Comparison of ENCODE assay signal across 8 cellular contexts in the genomic region with DNA sequence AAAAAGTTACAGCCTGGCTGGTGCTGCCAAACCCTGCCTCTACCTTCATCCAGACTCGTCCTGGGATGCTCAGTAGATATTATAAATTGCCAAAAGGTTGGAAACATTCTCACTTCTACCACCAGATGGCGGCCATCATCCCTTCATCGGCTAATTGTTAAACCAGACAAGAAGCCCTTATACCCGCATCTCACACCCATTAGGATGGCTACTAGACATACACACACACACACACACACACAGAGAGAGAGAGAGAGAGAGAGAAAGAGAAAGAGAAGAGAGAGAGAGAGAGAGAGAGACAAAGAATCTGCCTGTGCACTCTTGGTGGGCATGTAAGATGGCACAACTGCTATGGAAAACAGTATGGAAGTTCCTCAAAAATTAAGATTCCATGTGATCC. TPM values are rescaled to one million over a fixed set of nuclear protein-coding genes. Genes with fewer than 3 reads are reported as not detected.
DNase-seq lines count a peak whose midpoint lies in the region; ATAC-seq, FAIRE-seq and TF ChIP-seq lines count a peak whose summit lies in the region.

No MANE protein-coding gene starts in this region.

- H3K4me3 Mint-ChIP-seq in WTC11: no peak overlapping the region

- peak; percentile 33 for DNase-seq in 8988T
- peak; percentile 58 for DNase-seq in GM12891 (ENCODE audit: insufficient read length, low spot score)
- peak; percentile 47 for DNase-seq in NCI-H2196 (lab: John Stamatoyannopoulos, UW; ENCODE audit: unreplicated experiment)
- DNase-seq in WTC11 (ENCODE audit: low spot score): peak; percentile 61
- peak; percentile 60 for DNase-seq in central memory CD4-positive, alpha-beta T cell
- DNase-seq in kidney tubule cell (ENCODE audit: low spot score): peak; percentile 77
- peak; percentile 72 for DNase-seq in stimulated activated CD4-positive, alpha-beta T cell treated with anti-CD3 and anti-CD28 coated beads, Interleukin-4, amount 100 ng/mL, for 24 hours
- DNase-seq in OCI-M2 (lab: John Stamatoyannopoulos, UW; ENCODE audit: unreplicated experiment): no peak

- H3K27me3 Mint-ChIP-seq in WTC11 (ENCODE audit: low read depth): no peaks in the 10 kb centered on the region

- H3K27ac Mint-ChIP-seq in WTC11: no peak overlapping the region

- FAIRE-seq in GM12891 (lab: Jason Lieb, UNC): peak; percentile 91

- peak; percentile 37; the same call in 1 of the 2 replicates for TF ChIP-seq CTCF in WTC11 (IDR thresholded peaks at IDR 0.05)

- CTCF ChIA-PET in WTC11 (lab: Charles Lee): interaction anchor here (0.7 to 0.9 kb wide), 2 partner anchors 88 to 123 kb away, joined by 3 read pairs; no protein-coding TSS in a partner anchor

- peaks cover 5% of the 10 kb centered on the region; the same call in 1 of the 2 replicates for H3K4me1 Mint-ChIP-seq in WTC11

- H3K36me3 Mint-ChIP-seq in WTC11: no peaks in the 10 kb centered on the region

- TF ChIP-seq POLR2A in GM12891 (IDR thresholded peaks at IDR 0.05; ENCODE audit: low read depth, low read length): no peak

- no peaks in the 10 kb centered on the region for H3K9me3 Mint-ChIP-seq in WTC11

- POLR2A ChIA-PET in WTC11 (lab: Charles Lee): no interaction called here

- peak; percentile 83 for ATAC-seq in WTC11

TF ChIP-seq in GM12891, 5 proteins besides CTCF, POLR2A, EP300 and RAD21:
- TF ChIP-seq SPI1 (IDR thresholded peaks at IDR 0.05; ENCODE audit: low read depth, low read length) (no peak), POLR2AphosphoS5 (IDR thresholded peaks at IDR 0.05; ENCODE audit: low read depth, low read length) (no peak), POU2F2 (IDR thresholded peaks at IDR 0.05; ENCODE audit: low read depth, low read length) (no peak), TAF1 (IDR thresholded peaks at IDR 0.05; ENCODE audit: low read depth, low read length) (no peak), PAX5 (IDR thresholded peaks at IDR 0.05; ENCODE audit: insufficient read depth, low read length, severe bottlenecking) (no peak)

TF ChIP-seq in WTC11, 78 proteins besides CTCF, POLR2A, EP300 and RAD21:
- TF ChIP-seq E2F1 (CRISPR knock-in tag; IDR thresholded peaks at IDR 0.05): no peak
- TF ChIP-seq ZNF138 (CRISPR knock-in tag; conservative IDR thresholded peaks at IDR 0.05): no peak

RNA-seq across cellular contexts. Expression of gene SCIMP, which starts 15.0 kb away (rescaled TPM):
- 48.3 TPM for polyA plus RNA-seq in GM12891 (2012; ENCODE audit: low read depth, missing spikeins)
- total RNA-seq in WTC11 (2021): not detected in 3 replicates

RNA-seq across cellular contexts. Expression of gene RABEP1, which starts 32.5 kb away (rescaled TPM):
- polyA plus RNA-seq in GM12891 (2012; ENCODE audit: low read depth, missing spikeins): 40.8 TPM
- total RNA-seq in WTC11 (2021): 37.7 to 42.0 TPM (median 40.9 TPM) in 3 replicates

RNA-seq across cellular contexts. Expression of gene ZNF594, which starts 57.9 kb away (rescaled TPM):
- 1.9 TPM for polyA plus RNA-seq in GM12891 (2012; ENCODE audit: low read depth, missing spikeins)
- total RNA-seq in WTC11 (2021): 9.5 to 11.6 TPM (median 10.1 TPM) in 3 replicates
